Comparison of ENCODE assay signal across 25 cellular contexts in genomic region chr20:54021446-54022235, GRCh38. TPM values are rescaled to one million over a fixed set of nuclear protein-coding genes. Genes with fewer than 3 reads are reported as not detected.
"Had no signal": no experiment of that assay in that cellular context is flagged by ENCODE, and none has a peak within 500 bp of the region (broad histone marks: within the 10 kb centered on the region; RNA-seq: fewer than 3 reads in every experiment).

No MANE protein-coding gene starts in this region.

- H3K9me3 ChIP-seq: left ventricle myocardium inferior, ovary, right atrium auricular region, right lobe of liver, tibial nerve, vagina had no signal

- H3K27me3 ChIP-seq: ovary, right atrium auricular region, right lobe of liver, tibial nerve, vagina had no signal

- H3K9me3 Mint-ChIP-seq: mesothelial cell of epicardium; naive B cell; natural killer cell treated with Interleukin-12 subunit alpha and Interleukin-12 subunit beta and Interleukin-15 and Interleukin-18, amount 100 ng/mL, for 72 hours; stimulated activated memory B cell treated with anti-CD40 and anti-IgM and Interleukin-4, amounts not matched to agents 10 μg/mL and 1 μg/mL and 100 μg/mL, for 72 hours; stimulated activated naive CD8-positive, alpha-beta T cell treated with anti-CD3 and anti-CD28 coated beads, Interleukin-15, amount 100 ng/mL, for 72 hours; type B pancreatic cell had no signal

- ATAC-seq: natural killer cell treated with Interleukin-12 subunit alpha and Interleukin-12 subunit beta and Interleukin-15 and Interleukin-18, amount 100 ng/mL, for 72 hours; right lobe of liver; stimulated activated memory B cell treated with anti-CD40 and anti-IgM and Interleukin-4, amounts not matched to agents 10 μg/mL and 1 μg/mL and 100 μg/mL, for 72 hours; stimulated activated naive CD8-positive, alpha-beta T cell treated with anti-CD3 and anti-CD28 coated beads, Interleukin-15, amount 100 ng/mL, for 72 hours had no signal

- H3K4me2 ChIP-seq: smooth muscle cell had no signal

- H3K4me3 Mint-ChIP-seq: mesothelial cell of epicardium; naive B cell; natural killer cell treated with Interleukin-12 subunit alpha and Interleukin-12 subunit beta and Interleukin-15 and Interleukin-18, amount 100 ng/mL, for 72 hours; stimulated activated memory B cell treated with anti-CD40 and anti-IgM and Interleukin-4, amounts not matched to agents 10 μg/mL and 1 μg/mL and 100 μg/mL, for 72 hours; stimulated activated naive CD8-positive, alpha-beta T cell treated with anti-CD3 and anti-CD28 coated beads, Interleukin-15, amount 100 ng/mL, for 72 hours; type B pancreatic cell had no signal

- H3K4me1 ChIP-seq: left ventricle myocardium inferior, right atrium auricular region, right lobe of liver had no signal

- H3K36me3 ChIP-seq: left ventricle myocardium inferior, ovary, right atrium auricular region, right lobe of liver, tibial nerve, vagina had no signal

- H3K27ac ChIP-seq: left ventricle myocardium inferior, ovary, right atrium auricular region, right lobe of liver, tibial nerve, vagina had no signal

- H3K27ac Mint-ChIP-seq: mesothelial cell of epicardium; natural killer cell treated with Interleukin-12 subunit alpha and Interleukin-12 subunit beta and Interleukin-15 and Interleukin-18, amount 100 ng/mL, for 72 hours; progenitor cell of endocrine pancreas; stimulated activated memory B cell treated with anti-CD40 and anti-IgM and Interleukin-4, amounts not matched to agents 10 μg/mL and 1 μg/mL and 100 μg/mL, for 72 hours; stimulated activated naive CD8-positive, alpha-beta T cell treated with anti-CD3 and anti-CD28 coated beads, Interleukin-15, amount 100 ng/mL, for 72 hours; type B pancreatic cell had no signal

- H3K36me3 Mint-ChIP-seq: mesothelial cell of epicardium; naive B cell; natural killer cell treated with Interleukin-12 subunit alpha and Interleukin-12 subunit beta and Interleukin-15 and Interleukin-18, amount 100 ng/mL, for 72 hours; type B pancreatic cell had no signal

- H3K27me3 Mint-ChIP-seq: progenitor cell of endocrine pancreas; stimulated activated memory B cell treated with anti-CD40 and anti-IgM and Interleukin-4, amounts not matched to agents 10 μg/mL and 1 μg/mL and 100 μg/mL, for 72 hours; type B pancreatic cell had no signal

- H3K4me3 ChIP-seq: left ventricle myocardium inferior, lung, ovary, right atrium auricular region, right lobe of liver, smooth muscle cell, tibial nerve, vagina had no signal

- DNase-seq: islet precursor cell; left ventricle myocardium inferior; mesendoderm; naive B cell; ovary; right lobe of liver; stimulated activated CD4-positive, alpha-beta T cell treated with anti-CD3 and anti-CD28 coated beads, Interleukin-1b, Interleukin-23, amount 100 ng/mL, for 48 hours; stimulated activated CD4-positive, alpha-beta T cell treated with anti-CD3 and anti-CD28 coated beads, Interleukin-2, amount 100 ng/mL, for 48 hours; stimulated activated CD4-positive, alpha-beta T cell treated with anti-CD3 and anti-CD28 coated beads, Interleukin-4, amount 100 ng/mL, for 4 hours; stimulated activated CD8-positive, alpha-beta memory T cell treated with anti-CD3 and anti-CD28 coated beads, Interleukin-4, amount 100 ng/mL, for 48 hours; stimulated activated naive CD4-positive, alpha-beta T cell treated with Interleukin-2 at 50 U/mL for 16 hours; stimulated activated naive CD8-positive, alpha-beta T cell treated with anti-CD3 and anti-CD28 coated beads, Interleukin-15, amount 100 ng/mL, for 72 hours; substantia nigra had no signal

RNA-seq across cellular contexts. Expression of gene BCAS1, which starts 48.8 kb away (rescaled TPM):
- total RNA-seq: left ventricle myocardium inferior, pulmonary artery endothelial cell, right atrium auricular region had no signal
- polyA plus RNA-seq: neural cell had no signal
